ENCODE assay signal across 8 cellular contexts in the genomic region with DNA sequence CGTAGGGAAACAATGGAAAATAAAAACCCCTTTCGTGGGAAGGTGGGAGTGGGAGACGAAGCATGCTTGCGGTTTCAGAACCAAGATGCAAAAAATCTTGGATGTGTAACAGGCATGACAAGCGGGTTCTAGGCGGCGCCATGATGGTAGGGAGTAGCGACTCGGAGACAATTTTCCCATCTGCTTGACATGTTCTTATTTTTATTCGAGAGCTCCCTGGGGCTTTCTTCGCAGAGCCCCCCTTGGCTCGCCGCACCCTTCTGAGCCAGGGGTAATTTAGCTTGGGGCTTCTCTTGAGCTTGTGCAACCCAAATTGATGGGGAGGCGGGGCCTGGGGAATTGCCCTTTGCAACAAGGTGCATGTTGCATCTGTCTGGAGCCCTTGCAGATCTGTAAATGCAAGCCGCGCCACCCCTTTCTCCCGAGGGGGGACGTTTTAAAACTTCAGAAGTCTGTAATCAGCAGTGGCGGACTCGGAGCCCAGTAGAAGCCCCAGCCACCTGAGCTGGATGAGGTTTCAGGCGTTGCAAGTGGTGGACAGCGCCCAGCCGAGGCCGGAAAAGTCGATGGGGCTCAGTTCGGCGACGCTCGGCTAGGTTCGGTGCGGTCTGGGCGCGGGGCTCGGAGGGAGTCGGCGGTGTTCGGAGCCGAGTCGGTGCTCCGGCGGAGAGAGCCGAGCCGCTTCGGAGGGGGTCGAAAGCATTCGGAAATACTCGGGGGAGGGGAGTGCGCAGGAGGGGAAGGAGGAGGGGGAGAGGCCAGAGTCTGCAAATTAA. TPM values are rescaled to one million over a fixed set of nuclear protein-coding genes. Genes with fewer than 3 reads are reported as not detected.
DNase-seq lines count a peak whose midpoint lies in the region; ATAC-seq and TF ChIP-seq lines count a peak whose summit lies in the region.

No MANE protein-coding gene starts in this region.

- H3K4me3 ChIP-seq in HUES48 (ENCODE audit: low read depth, low read length) (peak overlapping the region; percentile 86), heart left ventricle (peak overlapping the region in 10 of 12 donors; percentile 17 to 56 (median 43)), ovary (peak overlapping the region; percentile 22), thoracic aorta (peak overlapping the region; percentile 48)

- no peaks in the 10 kb centered on the region for H3K9me3 ChIP-seq in HUES48 (ENCODE audit: control insufficient read depth, insufficient read depth, low read length)
- no peaks in the 10 kb centered on the region for H3K9me3 ChIP-seq in heart left ventricle
- no peaks in the 10 kb centered on the region for H3K9me3 ChIP-seq in ovary
- no peaks in the 10 kb centered on the region for H3K9me3 ChIP-seq in thoracic aorta

- DNase-seq in ACHN (peak; percentile 59), SK-N-DZ (ENCODE audit: low spot score) (peak; percentile 89), heart left ventricle (peak; percentile 87 to 92 (median 90)), ovary (peak; percentile 75 to 92 (median 87)), thoracic aorta (ENCODE audit: low spot score) (peak; percentile 20)

- 3 to 4% (median 3%) methylated on average over 47 to 48 of the region's 48 CpGs for WGBS in heart left ventricle, 4 donors
- 2 to 3% (median 3%) methylated on average over 48 of the region's 48 CpGs for WGBS in ovary, 3 donors

- H3K9ac ChIP-seq in HUES48 (ENCODE audit: low read depth, low read length) = no peak overlapping the region

- no peak overlapping the region for H3K27ac ChIP-seq in HUES48 (ENCODE audit: low read depth, low read length)
- peak overlapping the region; percentile 81 for H3K27ac ChIP-seq in angular gyrus (ENCODE audit: low read depth, low read length)
- H3K27ac ChIP-seq in heart left ventricle = no peak overlapping the region
- H3K27ac ChIP-seq in ovary = no peak overlapping the region
- no peak overlapping the region for H3K27ac ChIP-seq in thoracic aorta

- peak in 1 of 12 donors; percentile 28 for TF ChIP-seq CTCF in heart left ventricle (IDR thresholded peaks at IDR 0.05)
- TF ChIP-seq CTCF in ovary (IDR thresholded peaks at IDR 0.05) = no peak
- TF ChIP-seq CTCF in thoracic aorta (IDR thresholded peaks at IDR 0.05) = no peak

- intact Hi-C loops in heart left ventricle (cut with DNase I) (loop anchor here in 9 of 10 donors (2.0 to 10.0 kb wide), 12 partner anchors 61 to 249 kb away; no protein-coding TSS in a partner anchor), ovary (cut with DNase I) (no loop called here)

- TF ChIP-seq POLR2A in heart left ventricle (IDR thresholded peaks at IDR 0.05) (no peak), ovary (IDR thresholded peaks at IDR 0.05) (no peak)

- peaks cover 64% of the 10 kb centered on the region for H3K4me1 ChIP-seq in HUES48 (ENCODE audit: control insufficient read depth, insufficient read depth, low read length)
- H3K4me1 ChIP-seq in heart left ventricle = peaks cover 0 to 50% (median 15%) of the 10 kb centered on the region in 12 donors
- peaks cover 8% of the 10 kb centered on the region for H3K4me1 ChIP-seq in ovary (ENCODE audit: insufficient read depth)
- peaks cover 9 to 40% of the 10 kb centered on the region in 2 donors for H3K4me1 ChIP-seq in thoracic aorta (ENCODE audit: control insufficient read depth in 1 of 2, low read depth in 2 of 2)

- H3K27me3 ChIP-seq in HUES48 (ENCODE audit: control insufficient read depth, insufficient read depth, low read length) (peaks cover 31% of the 10 kb centered on the region), heart left ventricle (peaks cover 0 to 51% (median 0%) of the 10 kb centered on the region in 9 donors), ovary (no peaks in the 10 kb centered on the region), thoracic aorta (replicated peaks; ENCODE audit: insufficient read depth) (no peaks in the 10 kb centered on the region)

- no peak for TF ChIP-seq EP300 in ovary (IDR thresholded peaks at IDR 0.05)

- H3K36me3 ChIP-seq in HUES48 (ENCODE audit: control insufficient read depth, insufficient read depth, low read length) = no peaks in the 10 kb centered on the region
- H3K36me3 ChIP-seq in heart left ventricle = no peaks in the 10 kb centered on the region
- H3K36me3 ChIP-seq in ovary = no peaks in the 10 kb centered on the region
- H3K36me3 ChIP-seq in thoracic aorta = no peaks in the 10 kb centered on the region

- peak; percentile 81 to 90 (median 87) for ATAC-seq in heart left ventricle
- ATAC-seq in thoracic aorta (ENCODE audit: insufficient number of reproducible peaks, low FRiP score, low read depth) = peak; percentile 54
- no peak for ATAC-seq in GM18870 (IDR thresholded peaks at IDR 0.05; ENCODE audit: unreplicated experiment)

- in situ Hi-C loops in ACHN (cut with HindIII; ENCODE audit: low pct_ligation_motif_present, low pct_unique_long_range_greater_than_20kb, low sequenced_read_pairs) = no loop called here

RNA-seq across cellular contexts. Expression of gene GNAO1, which starts 2.9 kb away (rescaled TPM):
- 12.0 and 12.6 TPM in 2 replicates for polyA plus RNA-seq in SK-N-DZ (2014; cell fraction: cytosol; rRNA removed)
- polyA plus RNA-seq in SK-N-DZ (2014; cell fraction: nucleus; rRNA removed) = 8.0 and 22.4 TPM in 2 replicates
- total RNA-seq in heart left ventricle (10 to 100 TPM in 6 of 9 donors, 1 to 10 TPM in 3; 8.1 to 26.8 (median 13.4) TPM), ovary (1 to 10 TPM in 6 of 7 donors, under 1 TPM in 1; 0.72 to 5.6 (median 2.7) TPM), thoracic aorta (1 to 10 TPM; 2.0 to 4.5 TPM)
- polyA plus RNA-seq in heart left ventricle (1 to 10 TPM; 1.4 to 9.1 TPM), ovary (1 to 10 TPM; 1.1 to 3.8 TPM)

Comparison
In these comparisons a context has a peak if more than half of its experiments do, and no peak if none do; other contexts are left out.
1. DNase-seq: peak in every context shown above with its lines; median percentile 90 in heart left ventricle; 89 in SK-N-DZ; 87 in ovary; 59 in ACHN; 20 in thoracic aorta.
2. H3K4me3 ChIP-seq: peak in every context shown above with its lines; median percentile 86 in HUES48; 48 in thoracic aorta; 43 in heart left ventricle; 22 in ovary.
3. intact Hi-C loops: an anchor here in heart left ventricle (2.0 to 10.0 kb wide); none called in ovary.